Comparison of ENCODE assay signal across 11 cellular contexts in the genomic region with DNA sequence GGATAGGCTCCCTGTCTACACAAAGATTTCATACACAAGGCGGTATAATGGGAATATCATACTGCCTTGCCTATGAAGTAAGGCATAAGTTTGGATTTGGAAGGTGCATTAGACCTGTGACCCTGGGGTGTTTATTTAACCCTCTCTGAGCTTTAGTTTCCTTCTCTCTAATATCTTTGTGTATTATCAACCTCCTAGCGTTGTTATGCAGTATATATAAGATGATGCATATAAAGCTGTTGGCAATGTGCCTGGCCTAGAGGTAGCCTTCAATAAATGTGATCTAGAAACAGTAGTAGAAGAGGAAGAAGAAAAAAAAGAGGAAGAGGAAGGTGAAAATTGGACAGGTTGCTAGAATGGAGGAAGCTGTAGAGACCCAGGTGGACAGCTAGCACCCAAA.
DNase-seq lines count a peak whose midpoint lies in the region; TF ChIP-seq lines count a peak whose summit lies in the region.
"Had no signal": no experiment of that assay in that cellular context is flagged by ENCODE, and none has a peak within 500 bp of the region (broad histone marks: within the 10 kb centered on the region; RNA-seq: fewer than 3 reads in every experiment).

No MANE protein-coding gene starts in this region.

- H3K27me3 ChIP-seq in colonic mucosa (no peaks in the 10 kb centered on the region), mucosa of rectum (ENCODE audit: control insufficient read depth in 2 of 2, insufficient read depth in 2 of 2, low read length in 2 of 2) (no peaks in the 10 kb centered on the region), Peyer's patch (no peaks in the 10 kb centered on the region)
- H3K27me3 ChIP-seq: BLaER1 treated with 17β-estradiol and CSF1 and Interleukin-3, amounts not matched to agents 10 nM and 100 nM had no signal

- H3K4me1 ChIP-seq in colonic mucosa (peaks cover 6% of the 10 kb centered on the region), mucosa of rectum (ENCODE audit: control insufficient read depth in 2 of 2, insufficient read depth in 2 of 2, low read length in 2 of 2) (peaks cover 6 to 21% of the 10 kb centered on the region in 2 donors), Peyer's patch (peaks cover 0 to 3% (median 0%) of the 10 kb centered on the region in 4 donors)

- intact Hi-C loops in colonic mucosa (cut with DNase I) = loop anchor here (10.0 kb wide), 3 partner anchors 156 to 604 kb away; no protein-coding TSS in a partner anchor

- H3K9me3 ChIP-seq in colonic mucosa = no peaks in the 10 kb centered on the region
- H3K9me3 ChIP-seq in mucosa of rectum (ENCODE audit: control insufficient read depth in 2 of 2, low read length in 2 of 2) = no peaks in the 10 kb centered on the region
- H3K9me3 ChIP-seq in Peyer's patch = no peaks in the 10 kb centered on the region

- peak overlapping the region; percentile 29 for H3K27ac ChIP-seq in colonic mucosa
- peak overlapping the region; percentile 43 to 50 for H3K27ac ChIP-seq in mucosa of rectum (ENCODE audit: low read depth in 2 of 2, low read length in 2 of 2)
- no peak overlapping the region for H3K27ac ChIP-seq in Peyer's patch
- H3K27ac ChIP-seq: BLaER1 treated with 17β-estradiol and CSF1 and Interleukin-3, amounts not matched to agents 10 nM and 100 nM; HL-60 had no signal

- TF ChIP-seq POLR2A in Peyer's patch (IDR thresholded peaks at IDR 0.05) = no peak

- DNase-seq in SKM-1 treated with dmso at 0.1 percent for 144 hours (lab: John Stamatoyannopoulos, UW; ENCODE audit: unreplicated experiment) = peak; percentile 5
- DNase-seq in SKM-1 (lab: John Stamatoyannopoulos, UW; ENCODE audit: unreplicated experiment) = no peak
- peak; percentile 39 for DNase-seq in colonic mucosa
- DNase-seq in Peyer's patch = no peak
- DNase-seq in pons (ENCODE audit: low spot score) = no peak
- no peak for DNase-seq in NCI-H226
- DNase-seq: 8988T; CD4-positive, CD25-positive, alpha-beta regulatory T cell had no signal

- TF ChIP-seq CTCF in colonic mucosa (IDR thresholded peaks at IDR 0.05) = no peak
- TF ChIP-seq CTCF in Peyer's patch (IDR thresholded peaks at IDR 0.05) = no peak

- H3K9ac ChIP-seq in colonic mucosa (ENCODE audit: low read depth in 2 of 2, low read length in 2 of 2) = no peak overlapping the region
- H3K9ac ChIP-seq in mucosa of rectum (ENCODE audit: low read depth in 1 of 2, low read length in 2 of 2) = no peak overlapping the region
- H3K9ac ChIP-seq: BLaER1 treated with 17β-estradiol and CSF1 and Interleukin-3, amounts not matched to agents 10 nM and 100 nM had no signal

- no peaks in the 10 kb centered on the region for H3K36me3 ChIP-seq in colonic mucosa
- no peaks in the 10 kb centered on the region for H3K36me3 ChIP-seq in mucosa of rectum (ENCODE audit: control insufficient read depth in 2 of 2, insufficient read depth in 2 of 2, low read length in 2 of 2)
- no peaks in the 10 kb centered on the region for H3K36me3 ChIP-seq in Peyer's patch

- H3K4me3 ChIP-seq in colonic mucosa (no peak overlapping the region), mucosa of rectum (ENCODE audit: low read length in 2 of 2) (no peak overlapping the region), Peyer's patch (no peak overlapping the region)
- H3K4me3 ChIP-seq: BLaER1 treated with 17β-estradiol and CSF1 and Interleukin-3, amounts not matched to agents 10 nM and 100 nM had no signal

Comparison
In these comparisons a context has a peak if more than half of its experiments do, and no peak if none do; other contexts are left out.
1. DNase-seq: peak in SKM-1 treated with dmso at 0.1 percent for 144 hours (single experiment) and colonic mucosa (single experiment); none in SKM-1 (single experiment), Peyer's patch (0 of 3), pons (single experiment) and NCI-H226 (single experiment).
2. H3K27ac ChIP-seq: peak in colonic mucosa (single experiment) and mucosa of rectum (2 of 2); none in Peyer's patch (0 of 4).